In genomic region chr12:75480469-75480949, GRCh38 we compare ENCODE assay signal across 8 cellular contexts. TPM values are rescaled to one million over a fixed set of nuclear protein-coding genes. Genes with fewer than 3 reads are reported as not detected.
A peak's percentile ranks its signal among the peaks of the same experiment; 100 is the strongest.
DNase-seq lines count a peak whose midpoint lies in the region; ATAC-seq lines count a peak whose summit lies in the region.

Gene GLIPR1, plus strand, starts transcription at chr12:75480755. Its CDS starts 126 bp downstream, at chr12:75480881.

- peaks cover 17 to 28% of the 10 kb centered on the region in 2 donors for H3K36me3 Mint-ChIP-seq in naive B cell
- H3K36me3 Mint-ChIP-seq in stimulated activated memory B cell treated with anti-CD40 and anti-IgM and Interleukin-4, amounts not matched to agents 10 μg/mL and 1 μg/mL and 100 μg/mL, for 72 hours: peaks cover 6% of the 10 kb centered on the region

- peak; percentile 87 for DNase-seq in NOMO-1 treated with dmso at 0.1 percent for 144 hours (lab: John Stamatoyannopoulos, UW; ENCODE audit: unreplicated experiment)
- peak; percentile 51 for DNase-seq in activated CD8-positive, alpha-beta memory T cell treated with anti-CD3 and anti-CD28 coated beads, Interleukin-2, amount 50 U/mL, for 24 hours (ENCODE audit: extremely low read depth)
- peak; percentile 44 for DNase-seq in epidermal melanocyte (ENCODE audit: insufficient read length, low spot score)
- peak; percentile 65 for DNase-seq in naive B cell
- DNase-seq in NCI-H2081 treated with DMSO at 0.1 percent for 48 hours (lab: John Stamatoyannopoulos, UW): no peak

- no peaks in the 10 kb centered on the region for H3K9me3 Mint-ChIP-seq in naive B cell
- H3K9me3 Mint-ChIP-seq in stimulated activated memory B cell treated with anti-CD40 and anti-IgM and Interleukin-4, amounts not matched to agents 10 μg/mL and 1 μg/mL and 100 μg/mL, for 72 hours: no peaks in the 10 kb centered on the region

- peak within 1 kb of the TSS; percentile 90 to 99 (median 98) for H3K27ac Mint-ChIP-seq in naive B cell
- H3K27ac Mint-ChIP-seq in stimulated activated memory B cell treated with anti-CD40 and anti-IgM and Interleukin-4, amounts not matched to agents 10 μg/mL and 1 μg/mL and 100 μg/mL, for 72 hours: peak within 1 kb of the TSS; percentile 92

- ATAC-seq in GM18502 (IDR thresholded peaks at IDR 0.05; ENCODE audit: poor library complexity, unreplicated experiment) (peak; percentile 92), HG02938 (IDR thresholded peaks at IDR 0.05; ENCODE audit: unreplicated experiment) (peak; percentile 87), naive B cell (ENCODE audit: low read depth in 2 of 2) (peak; percentile 76)
- ATAC-seq in stimulated activated memory B cell treated with anti-CD40 and anti-IgM and Interleukin-4, amounts not matched to agents 10 μg/mL and 1 μg/mL and 100 μg/mL, for 72 hours: peak; percentile 94

- peak within 1 kb of the TSS; percentile 95 to 99 (median 99) for H3K4me3 Mint-ChIP-seq in naive B cell
- H3K4me3 Mint-ChIP-seq in stimulated activated memory B cell treated with anti-CD40 and anti-IgM and Interleukin-4, amounts not matched to agents 10 μg/mL and 1 μg/mL and 100 μg/mL, for 72 hours: peak within 1 kb of the TSS; percentile 93

- H3K4me1 Mint-ChIP-seq in naive B cell: peaks cover 62 to 72% (median 71%) of the 10 kb centered on the region in 3 donors
- peaks cover 82% of the 10 kb centered on the region for H3K4me1 Mint-ChIP-seq in stimulated activated memory B cell treated with anti-CD40 and anti-IgM and Interleukin-4, amounts not matched to agents 10 μg/mL and 1 μg/mL and 100 μg/mL, for 72 hours

- no peaks in the 10 kb centered on the region for H3K27me3 Mint-ChIP-seq in naive B cell
- no peaks in the 10 kb centered on the region for H3K27me3 Mint-ChIP-seq in stimulated activated memory B cell treated with anti-CD40 and anti-IgM and Interleukin-4, amounts not matched to agents 10 μg/mL and 1 μg/mL and 100 μg/mL, for 72 hours

RNA-seq across cellular contexts. Expression of gene GLIPR1, which starts in this region (rescaled TPM):
- 100 to 1,000 TPM; 238 to 289 (median 253) TPM for polyA plus RNA-seq in naive B cell (ENCODE audit: low read depth in 6 of 6)
